16 cellular contexts compared by ENCODE assay signal in the genomic region with DNA sequence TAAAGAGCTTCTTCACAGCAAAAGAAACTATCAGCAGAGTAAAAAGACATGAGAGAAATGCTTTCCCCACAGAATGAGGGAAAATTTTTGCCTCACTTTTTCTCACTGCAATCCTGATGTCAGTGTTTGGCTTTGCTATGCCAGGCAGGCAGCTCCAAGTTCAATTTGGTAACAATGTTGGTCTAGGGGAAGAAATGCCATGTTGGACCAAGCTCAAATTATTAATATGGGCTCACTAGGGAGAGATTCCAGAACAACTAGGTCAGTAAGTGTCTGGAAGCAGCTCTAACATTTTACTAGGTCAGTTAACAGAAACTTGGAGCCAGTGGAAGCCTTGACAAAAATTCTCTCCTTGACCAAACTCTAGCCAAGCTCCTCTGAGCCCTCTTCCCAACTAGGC.
DNase-seq lines count a peak whose midpoint lies in the region; ATAC-seq and TF ChIP-seq lines count a peak whose summit lies in the region.
"Had no signal": no experiment of that assay in that cellular context is flagged by ENCODE, and none has a peak within 500 bp of the region (broad histone marks: within the 10 kb centered on the region; RNA-seq: fewer than 3 reads in every experiment).

No MANE protein-coding gene starts in this region.

- H3K36me3 Mint-ChIP-seq in WTC11 (peaks cover 5% of the 10 kb centered on the region; the same call in 1 of the 2 replicates), nephron progenitor cell (ENCODE audit: low read depth) (peaks cover 3% of the 10 kb centered on the region)

- H3K27me3 Mint-ChIP-seq in WTC11 (ENCODE audit: low read depth) (no peaks in the 10 kb centered on the region), nephron progenitor cell (ENCODE audit: low read depth, poor library complexity) (no peaks in the 10 kb centered on the region)

- H3K4me1 Mint-ChIP-seq in WTC11 = peaks cover 18% of the 10 kb centered on the region
- H3K4me1 Mint-ChIP-seq in nephron progenitor cell = peaks cover 29% of the 10 kb centered on the region
- H3K4me1 Mint-ChIP-seq: H9 had no signal

- no peak for ATAC-seq in WTC11
- ATAC-seq: Right ventricle myocardium inferior had no signal

- H3K4me3 Mint-ChIP-seq in WTC11 (no peak overlapping the region), nephron progenitor cell (no peak overlapping the region)
- H3K4me3 Mint-ChIP-seq: CD4-positive, alpha-beta T cell; H9 had no signal

- CTCF ChIA-PET in WTC11 (lab: Charles Lee) = interaction anchor here (0.8 kb wide), 1 partner anchor 23 kb away, joined by 3 read pairs; no protein-coding TSS in a partner anchor

- H3K27ac Mint-ChIP-seq in WTC11 (peak overlapping the region; percentile 47; the same call in 1 of the 2 replicates), nephron progenitor cell (peak overlapping the region; percentile 1)
- H3K27ac Mint-ChIP-seq: CD4-positive, alpha-beta T cell had no signal

- DNase-seq in EL = peak; percentile 15
- DNase-seq in WTC11 (ENCODE audit: low spot score) = no peak
- DNase-seq in nephron progenitor cell = no peak
- no peak for DNase-seq in GM19240 (ENCODE audit: insufficient read length, low spot score)
- no peak for DNase-seq in stimulated activated CD4-positive, alpha-beta T cell treated with anti-CD3 and anti-CD28 coated beads, Interleukin-1b, Interleukin-23, amount 100 ng/mL, for 48 hours
- no peak for DNase-seq in activated effector memory CD4-positive, alpha-beta T cell treated with Interleukin-2 at 50 U/mL for 16 hours
- DNase-seq in DMS153 (lab: John Stamatoyannopoulos, UW) = no peak
- DNase-seq: Caco-2; CD4-positive, alpha-beta T cell; H9; MM.1S; NCI-H1092 treated with DMSO at 0.1 percent for 48 hours; NCI-H146; NK-92 treated with Interleukin-12 subunit alpha and Interleukin-12 subunit beta, amount 100 ng/mL, for 24 hours; SW 1271 had no signal

- POLR2A ChIA-PET in WTC11 (lab: Charles Lee) = no interaction called here

- H3K9me3 Mint-ChIP-seq in WTC11 = peaks cover 18% of the 10 kb centered on the region
- H3K9me3 Mint-ChIP-seq in nephron progenitor cell = peaks cover 15% of the 10 kb centered on the region
- H3K9me3 Mint-ChIP-seq: CD4-positive, alpha-beta T cell had no signal

- TF ChIP-seq CTCF in WTC11 (IDR thresholded peaks at IDR 0.05) (no peak), nephron progenitor cell (IDR thresholded peaks at IDR 0.05) (no peak)

TF ChIP-seq in WTC11, 78 proteins besides CTCF, POLR2A, EP300 and RAD21:
- no peak for TF ChIP-seq NR3C1 (CRISPR knock-in tag; conservative IDR thresholded peaks at IDR 0.05; ENCODE audit: low read depth)
- TF ChIP-seq, protein P1, sequence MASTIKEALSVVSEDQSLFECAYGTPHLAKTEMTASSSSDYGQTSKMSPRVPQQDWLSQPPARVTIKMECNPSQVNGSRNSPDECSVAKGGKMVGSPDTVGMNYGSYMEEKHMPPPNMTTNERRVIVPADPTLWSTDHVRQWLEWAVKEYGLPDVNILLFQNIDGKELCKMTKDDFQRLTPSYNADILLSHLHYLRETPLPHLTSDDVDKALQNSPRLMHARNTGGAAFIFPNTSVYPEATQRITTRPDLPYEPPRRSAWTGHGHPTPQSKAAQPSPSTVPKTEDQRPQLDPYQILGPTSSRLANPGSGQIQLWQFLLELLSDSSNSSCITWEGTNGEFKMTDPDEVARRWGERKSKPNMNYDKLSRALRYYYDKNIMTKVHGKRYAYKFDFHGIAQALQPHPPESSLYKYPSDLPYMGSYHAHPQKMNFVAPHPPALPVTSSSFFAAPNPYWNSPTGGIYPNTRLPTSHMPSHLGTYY (CRISPR knock-in tag; IDR thresholded peaks at IDR 0.05) = no peak
